ENCODE assay signal across 15 cellular contexts in genomic region chr2:196165016-196165415, GRCh38. TPM values are rescaled to one million over a fixed set of nuclear protein-coding genes. Genes with fewer than 3 reads are reported as not detected.
A peak's percentile ranks its signal among the peaks of the same experiment; 100 is the strongest.
DNase-seq lines count a peak whose midpoint lies in the region; ATAC-seq and TF ChIP-seq lines count a peak whose summit lies in the region.
"Had no signal": no experiment of that assay in that cellular context is flagged by ENCODE, and none has a peak within 500 bp of the region (broad histone marks: within the 10 kb centered on the region; RNA-seq: fewer than 3 reads in every experiment).

No MANE protein-coding gene starts in this region.

- no peaks in the 10 kb centered on the region for H3K27me3 Mint-ChIP-seq in Calu3 (ENCODE audit: unreplicated experiment)
- H3K27me3 Mint-ChIP-seq in activated T-helper 17 cell treated with anti-CD3 and anti-CD28 coated beads, Interleukin-2, amount 50 U/mL, for 72 hours = no peaks in the 10 kb centered on the region
- H3K27me3 Mint-ChIP-seq in progenitor cell of endocrine pancreas = peaks cover under 1% of the 10 kb centered on the region

- DNase-seq in Calu3 (no peak), sciatic nerve (ENCODE audit: low spot score) (no peak), progenitor cell of endocrine pancreas (ENCODE audit: low spot score, unreplicated experiment) (no peak), tibial artery (no peak)
- DNase-seq: adrenal gland, COR-L47, dermis blood vessel endothelial cell, MV-4-11, NCI-H345, testis, WERI-Rb-1 had no signal

- ATAC-seq in GM19351 (IDR thresholded peaks at IDR 0.05; ENCODE audit: unreplicated experiment) = peak; percentile 12
- peak; percentile 59 for ATAC-seq in activated T-helper 17 cell treated with anti-CD3 and anti-CD28 coated beads, Interleukin-2, amount 50 U/mL, for 72 hours (replicated peaks)
- ATAC-seq in sciatic nerve = no peak
- no peak for ATAC-seq in HG03159 (IDR thresholded peaks at IDR 0.05; ENCODE audit: unreplicated experiment)

- H3K9me3 ChIP-seq in neutrophil (no peaks in the 10 kb centered on the region), tibial artery (no peaks in the 10 kb centered on the region)
- H3K9me3 ChIP-seq: adrenal gland, testis had no signal

- H3K27ac ChIP-seq in neutrophil = peak overlapping the region; percentile 95
- no peak overlapping the region for H3K27ac ChIP-seq in tibial artery
- H3K27ac ChIP-seq: adrenal gland, testis, WERI-Rb-1 had no signal

- H3K4me1 ChIP-seq in neutrophil (ENCODE audit: control insufficient read depth in 1 of 2, insufficient read depth in 1 of 2, low read depth in 1 of 2, low read length in 1 of 2) (peaks cover 71 to 88% of the 10 kb centered on the region in 2 experiments), tibial artery (peaks cover 0 to 19% (median 3%) of the 10 kb centered on the region in 4 donors)

- intact Hi-C loops in Calu3 (cut with micrococcal nuclease; ENCODE audit: unreplicated experiment) (loop anchor here (5.0 kb wide), 2 partner anchors 67 to 127 kb away; no protein-coding TSS in a partner anchor), sciatic nerve (cut with DNase I) (no loop called here), tibial artery (cut with DNase I; ENCODE audit: low total_unique reads) (no loop called here)

- H3K27me3 ChIP-seq in neutrophil (no peaks in the 10 kb centered on the region), tibial artery (no peaks in the 10 kb centered on the region)
- H3K27me3 ChIP-seq: adrenal gland, testis had no signal

- CTCF ChIA-PET in Calu3 (lab: Charles Lee) = no interaction called here

- no peak for TF ChIP-seq CTCF in Calu3 (IDR thresholded peaks at IDR 0.05; ENCODE audit: unreplicated experiment)
- TF ChIP-seq CTCF in neutrophil (IDR thresholded peaks at IDR 0.05) = no peak
- no peak for TF ChIP-seq CTCF in progenitor cell of endocrine pancreas (IDR thresholded peaks at IDR 0.05; ENCODE audit: unreplicated experiment)
- no peak for TF ChIP-seq CTCF in tibial artery (IDR thresholded peaks at IDR 0.05)

- H3K4me1 Mint-ChIP-seq in Calu3 (ENCODE audit: low read depth, unreplicated experiment) (peaks cover 41% of the 10 kb centered on the region), progenitor cell of endocrine pancreas (ENCODE audit: low read depth) (peaks cover 3% of the 10 kb centered on the region)
- peaks cover 31% of the 10 kb centered on the region for H3K4me1 Mint-ChIP-seq in activated T-helper 17 cell treated with anti-CD3 and anti-CD28 coated beads, Interleukin-2, amount 50 U/mL, for 72 hours

- peaks cover 40% of the 10 kb centered on the region for H3K36me3 ChIP-seq in neutrophil
- peaks cover 6 to 15% (median 8%) of the 10 kb centered on the region in 3 donors for H3K36me3 ChIP-seq in tibial artery

- H3K36me3 Mint-ChIP-seq in Calu3 (ENCODE audit: insufficient read depth, unreplicated experiment) (peaks cover 24% of the 10 kb centered on the region), progenitor cell of endocrine pancreas (ENCODE audit: insufficient read depth) (peaks cover 2% of the 10 kb centered on the region)
- H3K36me3 Mint-ChIP-seq in activated T-helper 17 cell treated with anti-CD3 and anti-CD28 coated beads, Interleukin-2, amount 50 U/mL, for 72 hours (ENCODE audit: low read depth) = peaks cover 100% of the 10 kb centered on the region

- BruUV-seq in Calu3 (replicated peaks; lab: Mats Ljungman, UMichigan) = no TSS peak

- no peaks in the 10 kb centered on the region for H3K9me3 Mint-ChIP-seq in Calu3 (ENCODE audit: low read depth, unreplicated experiment)
- no peaks in the 10 kb centered on the region for H3K9me3 Mint-ChIP-seq in activated T-helper 17 cell treated with anti-CD3 and anti-CD28 coated beads, Interleukin-2, amount 50 U/mL, for 72 hours
- H3K9me3 Mint-ChIP-seq in progenitor cell of endocrine pancreas (ENCODE audit: low read depth) = no peaks in the 10 kb centered on the region

- H3K4me3 Mint-ChIP-seq in Calu3 (ENCODE audit: low read depth, unreplicated experiment) (peak overlapping the region; percentile 82), progenitor cell of endocrine pancreas (ENCODE audit: low read depth) (no peak overlapping the region)
- H3K4me3 Mint-ChIP-seq in activated T-helper 17 cell treated with anti-CD3 and anti-CD28 coated beads, Interleukin-2, amount 50 U/mL, for 72 hours = peak overlapping the region; percentile 94

- H3K4me3 ChIP-seq in neutrophil (ENCODE audit: low read depth in 1 of 2, low read length in 1 of 2) = peak overlapping the region in 1 of 2 experiments; percentile 91
- no peak overlapping the region for H3K4me3 ChIP-seq in tibial artery
- H3K4me3 ChIP-seq: adrenal gland, testis had no signal

- H3K27ac Mint-ChIP-seq in Calu3 (ENCODE audit: unreplicated experiment) = peak overlapping the region; percentile 70
- H3K27ac Mint-ChIP-seq in activated T-helper 17 cell treated with anti-CD3 and anti-CD28 coated beads, Interleukin-2, amount 50 U/mL, for 72 hours = peak overlapping the region; percentile 58
- no peak overlapping the region for H3K27ac Mint-ChIP-seq in progenitor cell of endocrine pancreas

RNA-seq across cellular contexts. Expression of gene STK17B, which starts 6.4 kb away (rescaled TPM):
- total RNA-seq in Calu3 (2022) (32.3 and 38.5 TPM in 2 replicates), sciatic nerve (32.6 TPM), progenitor cell of endocrine pancreas (3.4 and 3.6 TPM in 2 replicates)
- 100 to 1,000 TPM; 168 to 190 TPM for total RNA-seq in activated T-helper 17 cell treated with anti-CD3 and anti-CD28 coated beads, Interleukin-2, amount 50 U/mL, for 72 hours

Comparison
In these comparisons a context has a peak if more than half of its experiments do, and no peak if none do; other contexts are left out.
1. ATAC-seq: peak in GM19351 (single experiment) and activated T-helper 17 cell treated with anti-CD3 and anti-CD28 coated beads, Interleukin-2, amount 50 U/mL, for 72 hours (single experiment); none in sciatic nerve (single experiment) and HG03159 (single experiment).